ENCODE assay signal across 12 cellular contexts in the genomic region with DNA sequence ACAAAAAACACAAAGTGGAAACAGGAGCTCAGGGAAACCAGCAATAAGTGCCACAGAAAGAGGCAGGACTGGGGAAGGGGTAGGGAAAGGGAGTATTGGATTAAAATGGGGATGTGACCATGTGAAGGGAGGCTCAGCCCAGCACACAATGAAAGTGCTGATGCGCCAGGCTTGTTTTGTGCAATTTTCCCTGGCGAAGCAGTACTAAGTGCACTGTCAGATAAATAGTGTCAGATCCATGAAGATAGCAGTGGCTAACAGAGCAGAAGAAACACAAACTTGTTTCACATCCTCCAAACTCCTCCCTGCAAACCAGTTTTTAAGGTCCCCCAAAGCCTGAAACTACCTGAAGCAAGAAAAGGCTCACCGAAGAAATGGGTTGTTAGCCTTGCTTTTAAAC. TPM values are rescaled to one million over a fixed set of nuclear protein-coding genes. Genes with fewer than 3 reads are reported as not detected.
DNase-seq lines count a peak whose midpoint lies in the region; ATAC-seq and TF ChIP-seq lines count a peak whose summit lies in the region.
"Had no signal": no experiment of that assay in that cellular context is flagged by ENCODE, and none has a peak within 500 bp of the region (broad histone marks: within the 10 kb centered on the region; RNA-seq: fewer than 3 reads in every experiment).

No MANE protein-coding gene starts in this region.

- peak overlapping the region; percentile 52; the same call in 1 of the 2 replicates for H3K4me2 ChIP-seq in KMS-11

- H3K9me3 ChIP-seq in colonic mucosa, result no peaks in the 10 kb centered on the region

- H3K4me3 Mint-ChIP-seq in CD14-positive monocyte (peak overlapping the region; percentile 47 to 79), nephron (peak overlapping the region in 2 of 3 experiments; percentile 81)

- H3K27ac ChIP-seq in KMS-11 (peak overlapping the region; percentile 53; the same call in 1 of the 2 replicates), colonic mucosa (peak overlapping the region; percentile 1)

- H3K9me3 Mint-ChIP-seq in CD14-positive monocyte (no peaks in the 10 kb centered on the region), nephron (no peaks in the 10 kb centered on the region)

- H3K4me1 ChIP-seq in KMS-11 (ENCODE audit: low read depth, poor library complexity, severe bottlenecking), result peaks cover 94% of the 10 kb centered on the region
- H3K4me1 ChIP-seq in colonic mucosa, result no peaks in the 10 kb centered on the region

- H3K79me2 ChIP-seq in KMS-11 (ENCODE audit: insufficient read depth, low read depth), result peaks cover 93% of the 10 kb centered on the region

- DNase-seq in CD14-positive monocyte (ENCODE audit: low spot score) (no peak), colonic mucosa (no peak), HT-29 (ENCODE audit: low spot score) (no peak), NCI-H1105 treated with DMSO at 0.1 percent for 48 hours (lab: John Stamatoyannopoulos, UW) (no peak), left colon (no peak)
- no peak for DNase-seq in stimulated activated CD8-positive, alpha-beta memory T cell treated with anti-CD3 and anti-CD28 coated beads, Interleukin-4, amount 100 ng/mL, for 48 hours
- DNase-seq: foreskin fibroblast, NCI-H748 treated with DMSO at 0.1 percent for 48 hours, T-helper 9 cell had no signal

- no peak overlapping the region for H2AFZ ChIP-seq in KMS-11 (ENCODE audit: low read depth)

- H3K27ac Mint-ChIP-seq in CD14-positive monocyte (peak overlapping the region; percentile 86 to 96 (median 91)), nephron (peak overlapping the region; percentile 80 to 87 (median 86))

- no peaks in the 10 kb centered on the region for H3K27me3 ChIP-seq in KMS-11 (ENCODE audit: insufficient read depth, low read depth)
- no peaks in the 10 kb centered on the region for H3K27me3 ChIP-seq in colonic mucosa

- H3K27me3 Mint-ChIP-seq in CD14-positive monocyte (ENCODE audit: low read depth in 3 of 3), result no peaks in the 10 kb centered on the region
- no peaks in the 10 kb centered on the region for H3K27me3 Mint-ChIP-seq in nephron (ENCODE audit: low read depth)

- H3K9ac ChIP-seq in KMS-11 (no peak overlapping the region), colonic mucosa (ENCODE audit: low read depth in 2 of 2, low read length in 2 of 2) (no peak overlapping the region)

- TF ChIP-seq CTCF in CD14-positive monocyte (IDR thresholded peaks at IDR 0.05), result no peak
- TF ChIP-seq CTCF in KMS-11 (conservative IDR thresholded peaks at IDR 0.05; ENCODE audit: low read depth, low read length), result no peak
- no peak for TF ChIP-seq CTCF in colonic mucosa (IDR thresholded peaks at IDR 0.05)
- TF ChIP-seq CTCF in nephron (IDR thresholded peaks at IDR 0.05; ENCODE audit: unreplicated experiment in 3 of 3), result no peak

- ATAC-seq in left colon, result no peak

- H3K36me3 Mint-ChIP-seq in CD14-positive monocyte (peaks cover 21 to 22% of the 10 kb centered on the region in 2 donors), nephron (ENCODE audit: low read depth) (peaks cover 3% of the 10 kb centered on the region)

- no peaks in the 10 kb centered on the region for H3K36me3 ChIP-seq in KMS-11 (ENCODE audit: insufficient read depth)
- no peaks in the 10 kb centered on the region for H3K36me3 ChIP-seq in colonic mucosa

- intact Hi-C loops in CD14-positive monocyte (cut with micrococcal nuclease), result loop anchor here (5.0 kb wide), 1 partner anchor 53 kb away; the partner anchor contains the start of gene CELF1 (in 2 of the 2)
- intact Hi-C loops in colonic mucosa (cut with DNase I), result no loop called here
- intact Hi-C loops in left colon (cut with DNase I, micrococcal nuclease), result no loop called here

- peaks cover 11% of the 10 kb centered on the region for H4K20me1 ChIP-seq in KMS-11 (ENCODE audit: insufficient read depth)

- H3K4me1 Mint-ChIP-seq in CD14-positive monocyte (peaks cover 45% of the 10 kb centered on the region), nephron (peaks cover 57% of the 10 kb centered on the region)

- H3K4me3 ChIP-seq in KMS-11 (IDR thresholded peaks at IDR 0.05; ENCODE audit: insufficient read depth, low read depth, low read length) (no peak overlapping the region), colonic mucosa (no peak overlapping the region)

RNA-seq across cellular contexts. Expression of gene RAPSN, which starts 50.7 kb away (rescaled TPM):
- polyA plus RNA-seq in CD14-positive monocyte, result not detected
- total RNA-seq in colonic mucosa (not detected), left colon (under 1 TPM; 0.61 to 0.70 TPM)
- total RNA-seq in HT-29 (2014; rRNA removed; shearing (Covaris generic)), result not detected in 2 replicates
- total RNA-seq: subcutaneous adipose tissue had no signal

RNA-seq across cellular contexts. Expression of gene CELF1, which starts 53.3 kb away (rescaled TPM):
- polyA plus RNA-seq in CD14-positive monocyte, result 10 to 100 TPM; 27.2 to 39.9 TPM
- total RNA-seq in colonic mucosa, result 10 to 100 TPM; 76.1 to 96.8 TPM
- 104 and 123 TPM in 2 replicates for total RNA-seq in HT-29 (2014; rRNA removed; shearing (Covaris generic))
- 10 to 100 TPM; 70.6 to 93.1 TPM for total RNA-seq in left colon

Comparison
In these comparisons a context has a peak if more than half of its experiments do, and no peak if none do; other contexts are left out.
1. intact Hi-C loops: an anchor here in CD14-positive monocyte (5.0 kb wide); none called in colonic mucosa and left colon.